30 cellular contexts compared by ENCODE assay signal in genomic region chr5:16554110-16554509, GRCh38.
DNase-seq lines count a peak whose midpoint lies in the region; ATAC-seq, FAIRE-seq and TF ChIP-seq lines count a peak whose summit lies in the region.
"Had no signal": no experiment of that assay in that cellular context is flagged by ENCODE, and none has a peak within 500 bp of the region (broad histone marks: within the 10 kb centered on the region; RNA-seq: fewer than 3 reads in every experiment).

No MANE protein-coding gene starts in this region.

- no peaks in the 10 kb centered on the region for H3F3A ChIP-seq in PC-3 (ENCODE audit: low read length, unreplicated experiment)

- no peaks in the 10 kb centered on the region for H3K9me3 ChIP-seq in KOPT-K1 (ENCODE audit: insufficient read depth, low read length, poor library complexity, severe bottlenecking)
- H3K9me3 ChIP-seq in body of pancreas = no peaks in the 10 kb centered on the region
- H3K9me3 ChIP-seq in pancreas = no peaks in the 10 kb centered on the region
- H3K9me3 ChIP-seq in PC-3 (ENCODE audit: low read length) = no peaks in the 10 kb centered on the region
- H3K9me3 ChIP-seq: lower lobe of right lung, SK-N-SH, upper lobe of right lung had no signal

- peaks cover 26% of the 10 kb centered on the region for H3K4me1 Mint-ChIP-seq in Calu3 (ENCODE audit: low read depth, unreplicated experiment)

- POLR2A ChIA-PET in PC-3 (lab: Charles Lee; ENCODE audit: unreplicated experiment) = no interaction called here

- H3K27ac ChIP-seq in KOPT-K1 (ENCODE audit: low read depth, low read length, poor library complexity, severe bottlenecking) (peak overlapping the region; percentile 13), body of pancreas (no peak overlapping the region), pancreas (no peak overlapping the region), PC-3 (ENCODE audit: low read length) (no peak overlapping the region)
- H3K27ac ChIP-seq: 22Rv1, epithelial cell of prostate, GM23248, HL-60, lower lobe of right lung, skin epidermis, upper lobe of right lung, WERI-Rb-1 had no signal

- WGBS in body of pancreas, 2 donors = 41 to 51% methylated on average over 7 to 8 of the region's 8 CpGs
- WGBS in pancreas, 2 donors = 29 to 31% methylated on average over 8 of the region's 8 CpGs

- FAIRE-seq in pancreas (lab: Jason Lieb, UNC) = no peak
- FAIRE-seq: GM12878 had no signal

- H4K20me1 ChIP-seq in PC-3 (ENCODE audit: low read length) = no peaks in the 10 kb centered on the region

- H3K4me2 ChIP-seq in PC-3 (ENCODE audit: low read length) = no peak overlapping the region
- H3K4me2 ChIP-seq: SK-N-SH had no signal

- H3K4me1 ChIP-seq in body of pancreas = peaks cover 8% of the 10 kb centered on the region
- peaks cover 5 to 8% (median 6%) of the 10 kb centered on the region in 3 donors for H3K4me1 ChIP-seq in pancreas
- H3K4me1 ChIP-seq in PC-3 (ENCODE audit: insufficient read depth, low read length) = 0 out of 2 replicates have a peak, but pooled peaks cover 3% of the 10 kb centered on the region
- H3K4me1 ChIP-seq: lower lobe of right lung, upper lobe of right lung had no signal

- H3K36me3 ChIP-seq in KOPT-K1 (ENCODE audit: insufficient read depth, low read length) = no peaks in the 10 kb centered on the region
- no peaks in the 10 kb centered on the region for H3K36me3 ChIP-seq in body of pancreas (replicated peaks in 1 of 2; ENCODE audit: insufficient read depth in 1 of 2, low read depth in 2 of 2)
- no peaks in the 10 kb centered on the region for H3K36me3 ChIP-seq in pancreas
- H3K36me3 ChIP-seq in PC-3 (ENCODE audit: low read depth, low read length) = no peaks in the 10 kb centered on the region
- H3K36me3 ChIP-seq: lower lobe of right lung, upper lobe of right lung, WERI-Rb-1 had no signal

- H3K79me2 ChIP-seq in PC-3 (ENCODE audit: low read length) = no peaks in the 10 kb centered on the region

- no peaks in the 10 kb centered on the region for H3K9me3 Mint-ChIP-seq in Calu3 (ENCODE audit: low read depth, unreplicated experiment)
- H3K9me3 Mint-ChIP-seq: activated CD4-positive, alpha-beta T cell treated with anti-CD3 and anti-CD28 coated beads, Interleukin-2, amount 10 ng/mL, durations not matched to agents 7 days and 5 days; activated T-cell treated with anti-CD3 and anti-CD28 coated beads, Interleukin-2, amount 50 U/mL, for 4 hours; natural killer cell treated with Interleukin-12 subunit alpha and Interleukin-12 subunit beta and Interleukin-15 and Interleukin-18, amount 100 ng/mL, for 72 hours had no signal

- no peak for TF ChIP-seq CTCF in body of pancreas (IDR thresholded peaks at IDR 0.05)
- TF ChIP-seq CTCF in pancreas (IDR thresholded peaks at IDR 0.05) = no peak
- TF ChIP-seq CTCF in PC-3 (conservative IDR thresholded peaks at IDR 0.05; ENCODE audit: low read depth, low read length) = no peak
- TF ChIP-seq CTCF in Calu3 (IDR thresholded peaks at IDR 0.05; ENCODE audit: unreplicated experiment) = no peak

- H3K4me3 ChIP-seq in body of pancreas (no peak overlapping the region), pancreas (no peak overlapping the region), PC-3 (ENCODE audit: low read length) (no peak overlapping the region)
- H3K4me3 ChIP-seq: GM12878, GM23248, lower lobe of right lung, skin epidermis, upper lobe of right lung had no signal

- BruUV-seq in PC-3 (replicated peaks; lab: Mats Ljungman, UMichigan) (no TSS peak), Calu3 (replicated peaks; lab: Mats Ljungman, UMichigan) (no TSS peak)

- CTCF ChIA-PET in PC-3 (lab: Charles Lee) = no interaction called here
- CTCF ChIA-PET in Calu3 (lab: Charles Lee) = no interaction called here

- H3K9me2 ChIP-seq in PC-3 (replicated peaks; ENCODE audit: low read length) = no peaks in the 10 kb centered on the region
- H3K9me2 ChIP-seq: SK-N-SH had no signal

- no peak overlapping the region for H3K27ac Mint-ChIP-seq in Calu3 (ENCODE audit: unreplicated experiment)
- H3K27ac Mint-ChIP-seq: natural killer cell treated with Interleukin-12 subunit alpha and Interleukin-12 subunit beta and Interleukin-15 and Interleukin-18, amount 100 ng/mL, for 72 hours had no signal

- no peak overlapping the region for H3K4me3 Mint-ChIP-seq in Calu3 (ENCODE audit: low read depth, unreplicated experiment)
- H3K4me3 Mint-ChIP-seq: activated CD4-positive, alpha-beta T cell treated with anti-CD3 and anti-CD28 coated beads, Interleukin-2, amount 10 ng/mL, durations not matched to agents 7 days and 5 days; activated T-cell treated with anti-CD3 and anti-CD28 coated beads, Interleukin-2, amount 50 U/mL, for 4 hours; natural killer cell treated with Interleukin-12 subunit alpha and Interleukin-12 subunit beta and Interleukin-15 and Interleukin-18, amount 100 ng/mL, for 72 hours had no signal

- ATAC-seq in body of pancreas = peak; percentile 30
- peak in 3 of 4 donors; percentile 50 to 53 (median 51) for ATAC-seq in pancreas
- no peak for ATAC-seq in PC-3
- ATAC-seq: activated T-cell treated with anti-CD3 and anti-CD28 coated beads, Interleukin-2, amount 50 U/mL, for 4 hours; GM12878; lower lobe of right lung; natural killer cell treated with Interleukin-12 subunit alpha and Interleukin-12 subunit beta and Interleukin-15 and Interleukin-18, amount 100 ng/mL, for 72 hours; upper lobe of right lung had no signal

- no peak overlapping the region for H2AFZ ChIP-seq in PC-3 (ENCODE audit: low read length)
- H2AFZ ChIP-seq: GM23248 had no signal

- DNase-seq in NCI-H1417 (lab: John Stamatoyannopoulos, UW) (peak in 2 of 3 experiments; percentile 20 to 48), NCI-H1417 treated with DMSO at 0.1 percent for 48 hours (lab: John Stamatoyannopoulos, UW) (no peak), body of pancreas (peak; percentile 32 to 47 (median 38)), pancreas (peak in 2 of 6 donors; percentile 31 to 59), NCI-H524 (lab: John Stamatoyannopoulos, UW) (no peak), PC-3 (no peak), Calu3 (no peak)
- DNase-seq: activated CD4-positive, alpha-beta T cell treated with anti-CD3 and anti-CD28 coated beads, Interleukin-2, amount 10 ng/mL, durations not matched to agents 7 days and 5 days; activated T-cell treated with anti-CD3 and anti-CD28 coated beads, Interleukin-2, amount 50 U/mL, for 4 hours; amniotic stem cell; effector CD8-positive, alpha-beta T cell; GM23248; islet precursor cell; Karpas-422; lower lobe of right lung; NCI-H1436 treated with DMSO at 0.1 percent for 48 hours; NCI-H2107; NCI-H526; SK-N-SH; stimulated activated CD4-positive, alpha-beta T cell treated with anti-CD3 and anti-CD28 coated beads, Interleukin-1b, Interleukin-23, amount 100 ng/mL, for 48 hours; stimulated activated CD8-positive, alpha-beta memory T cell treated with anti-CD3 and anti-CD28 coated beads, Interleukin-4, amount 100 ng/mL, for 48 hours; upper lobe of right lung; WERI-Rb-1 had no signal

- H3K27me3 ChIP-seq in body of pancreas = no peaks in the 10 kb centered on the region
- H3K27me3 ChIP-seq in pancreas = no peaks in the 10 kb centered on the region
- no peaks in the 10 kb centered on the region for H3K27me3 ChIP-seq in PC-3 (ENCODE audit: low read length)
- H3K27me3 ChIP-seq: upper lobe of right lung had no signal

- intact Hi-C loops in body of pancreas (cut with DNase I) = loop anchor here (5.0 kb wide), 1 partner anchor 57 kb away; no protein-coding TSS in a partner anchor
- intact Hi-C loops in pancreas (cut with DNase I) = no loop called here
- intact Hi-C loops in PC-3 (cut with micrococcal nuclease) = loop anchor here (5.0 kb wide), 1 partner anchor 648 kb away; no protein-coding TSS in a partner anchor
- intact Hi-C loops in Calu3 (cut with micrococcal nuclease; ENCODE audit: unreplicated experiment) = loop anchor here (5.0 to 10.0 kb wide), 2 partner anchors 47 to 651 kb away; no protein-coding TSS in a partner anchor

- H3K9ac ChIP-seq in PC-3 (ENCODE audit: low read length) = no peak overlapping the region
- H3K9ac ChIP-seq: GM23248, SK-N-SH had no signal

- TF ChIP-seq POLR2A in body of pancreas (IDR thresholded peaks at IDR 0.05) = no peak

- H3K36me3 Mint-ChIP-seq in Calu3 (ENCODE audit: insufficient read depth, unreplicated experiment) = no peaks in the 10 kb centered on the region
- H3K36me3 Mint-ChIP-seq: natural killer cell treated with Interleukin-12 subunit alpha and Interleukin-12 subunit beta and Interleukin-15 and Interleukin-18, amount 100 ng/mL, for 72 hours had no signal

- no peaks in the 10 kb centered on the region for H3K27me3 Mint-ChIP-seq in Calu3 (ENCODE audit: unreplicated experiment)
- H3K27me3 Mint-ChIP-seq: activated CD4-positive, alpha-beta T cell treated with anti-CD3 and anti-CD28 coated beads, Interleukin-2, amount 10 ng/mL, durations not matched to agents 7 days and 5 days had no signal

Comparison
In these comparisons a context has a peak if more than half of its experiments do, and no peak if none do; other contexts are left out.
1. DNase-seq: peak in NCI-H1417 (2 of 3) and body of pancreas (4 of 4); none in NCI-H1417 treated with DMSO at 0.1 percent for 48 hours (single experiment), NCI-H524 (0 of 2), PC-3 (single experiment) and Calu3 (single experiment).
2. intact Hi-C loops: an anchor here in body of pancreas (5.0 kb wide), PC-3 (5.0 kb wide) and Calu3 (5.0 to 10.0 kb wide); none called in pancreas.